Comparison of ENCODE assay signal across 8 cellular contexts in genomic region chr2:29196792-29197788, GRCh38.
DNase-seq lines count a peak whose midpoint lies in the region; ATAC-seq lines count a peak whose summit lies in the region.

No MANE protein-coding gene starts in this region.

- H3K9me3 Mint-ChIP-seq in activated CD4-positive, alpha-beta memory T cell treated with anti-CD3 and anti-CD28 coated beads for 36 hours: no peaks in the 10 kb centered on the region

- no peak overlapping the region for H3K23ac ChIP-seq in mesendoderm (ENCODE audit: low read length)

- no peak overlapping the region for H2BK5ac ChIP-seq in mesendoderm (ENCODE audit: low read length)

- H4K5ac ChIP-seq in mesendoderm (ENCODE audit: low read length): no peak overlapping the region

- no peak overlapping the region for H3K4ac ChIP-seq in mesendoderm (ENCODE audit: low read depth, low read length)

- peak; percentile 74 for ATAC-seq in HG03108 (IDR thresholded peaks at IDR 0.05; ENCODE audit: unreplicated experiment)

- peak; percentile 80 for DNase-seq in DMS53 (lab: John Stamatoyannopoulos, UW)
- peak; percentile 61 for DNase-seq in NCI-H69 (lab: John Stamatoyannopoulos, UW)
- peak; percentile 85 for DNase-seq in activated CD4-positive, alpha-beta memory T cell treated with anti-CD3 and anti-CD28 coated beads for 36 hours
- peak; percentile 67 for DNase-seq in effector CD8-positive, alpha-beta T cell (lab: John Stamatoyannopoulos, UW)
- peak; percentile 77 for DNase-seq in mesendoderm
- DNase-seq in stimulated activated CD8-positive, alpha-beta memory T cell treated with anti-CD3 and anti-CD28 coated beads, Interleukin-4, amount 100 ng/mL, for 24 hours (ENCODE audit: low read depth): peak; percentile 64
- no peak for DNase-seq in mesenteric fat pad (ENCODE audit: low spot score)

- no peaks in the 10 kb centered on the region for H3K4me1 Mint-ChIP-seq in activated CD4-positive, alpha-beta memory T cell treated with anti-CD3 and anti-CD28 coated beads for 36 hours (ENCODE audit: low read depth)

- H2AK5ac ChIP-seq in mesendoderm (ENCODE audit: low read length): no peak overlapping the region

- intact Hi-C loops in activated CD4-positive, alpha-beta memory T cell treated with anti-CD3 and anti-CD28 coated beads for 36 hours (cut with micrococcal nuclease): loop anchor here (1.0 to 2.0 kb wide), 3 partner anchors 184 to 376 kb away; no protein-coding TSS in a partner anchor

- no peak overlapping the region for H3K18ac ChIP-seq in mesendoderm (ENCODE audit: low read length)

- no peaks in the 10 kb centered on the region for H3K36me3 Mint-ChIP-seq in activated CD4-positive, alpha-beta memory T cell treated with anti-CD3 and anti-CD28 coated beads for 36 hours

- H3K4me2 ChIP-seq in mesendoderm (ENCODE audit: low read length): no peak overlapping the region

- H3K79me2 ChIP-seq in mesendoderm (ENCODE audit: control insufficient read depth, insufficient read depth, low read length): no peaks in the 10 kb centered on the region

- H3K9ac ChIP-seq in mesendoderm (ENCODE audit: low read length): no peak overlapping the region

- H3K79me1 ChIP-seq in mesendoderm (ENCODE audit: low read length): no peaks in the 10 kb centered on the region

- CTCF ChIA-PET in activated CD4-positive, alpha-beta memory T cell treated with anti-CD3 and anti-CD28 coated beads for 36 hours (lab: Charles Lee): interaction anchor here (1.0 to 2.4 kb wide), 4 partner anchors 180 to 241 kb away, joined by 3 to 12 read pairs (median 4); no protein-coding TSS in a partner anchor

- H3K27me3 Mint-ChIP-seq in activated CD4-positive, alpha-beta memory T cell treated with anti-CD3 and anti-CD28 coated beads for 36 hours: no peaks in the 10 kb centered on the region

- no peak overlapping the region for H4K8ac ChIP-seq in mesendoderm (ENCODE audit: low read depth, low read length)

- H2BK120ac ChIP-seq in mesendoderm (ENCODE audit: low read depth, low read length): no peak overlapping the region

- H3K56ac ChIP-seq in mesendoderm (ENCODE audit: low read length): no peak overlapping the region

- H3K4me3 Mint-ChIP-seq in activated CD4-positive, alpha-beta memory T cell treated with anti-CD3 and anti-CD28 coated beads for 36 hours: no peak overlapping the region

- H2BK15ac ChIP-seq in mesendoderm (replicated peaks; ENCODE audit: low read depth): no peak overlapping the region

- H3K4me1 ChIP-seq in mesendoderm (ENCODE audit: control insufficient read depth, low read depth, low read length): peaks cover 2% of the 10 kb centered on the region

- no CpG with 5 or more reads among the region's 14 CpGs for WGBS in mesendoderm (ENCODE audit: extremely low coverage, insufficient coverage, low lambda C conversion rate)

- peaks cover 1% of the 10 kb centered on the region for H3K27me3 ChIP-seq in mesendoderm (ENCODE audit: insufficient read depth, low read length, poor library complexity)

- no peaks in the 10 kb centered on the region for H3K36me3 ChIP-seq in mesendoderm (ENCODE audit: control insufficient read depth, insufficient read depth, low read length)

- H3K27ac Mint-ChIP-seq in activated CD4-positive, alpha-beta memory T cell treated with anti-CD3 and anti-CD28 coated beads for 36 hours: no peak overlapping the region

- H3K27ac ChIP-seq in mesendoderm (ENCODE audit: low read depth, low read length): no peak overlapping the region

- POLR2A ChIA-PET in activated CD4-positive, alpha-beta memory T cell treated with anti-CD3 and anti-CD28 coated beads for 36 hours (lab: Charles Lee): no interaction called here

- no peak overlapping the region for H3K4me3 ChIP-seq in mesendoderm (ENCODE audit: low read length)
